ENCODE assay signal across 23 cellular contexts in the genomic region with DNA sequence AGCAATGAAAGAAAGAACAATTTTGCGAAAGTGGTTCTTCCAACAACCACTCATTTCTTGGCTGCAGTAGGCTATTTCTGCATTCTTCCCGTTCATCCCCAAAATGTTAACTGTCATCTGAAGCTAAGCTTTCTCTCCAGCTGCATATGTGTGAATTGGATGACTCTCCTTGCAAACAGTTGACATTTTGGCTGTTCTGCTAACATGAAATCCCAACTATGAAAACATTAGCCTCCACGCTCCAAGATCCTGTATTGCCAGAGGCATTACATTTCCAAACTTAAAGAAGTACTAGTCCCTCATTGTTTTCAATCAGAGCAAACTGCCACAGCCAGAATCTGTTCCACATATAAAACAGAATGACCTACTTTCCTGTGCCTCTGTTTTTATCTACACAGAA.
A peak's percentile ranks its signal among the peaks of the same experiment; 100 is the strongest.
DNase-seq lines count a peak whose midpoint lies in the region; ATAC-seq and TF ChIP-seq lines count a peak whose summit lies in the region.
"Had no signal": no experiment of that assay in that cellular context is flagged by ENCODE, and none has a peak within 500 bp of the region (broad histone marks: within the 10 kb centered on the region; RNA-seq: fewer than 3 reads in every experiment).

No MANE protein-coding gene starts in this region.

- peak overlapping the region; percentile 47 for H3K4me2 ChIP-seq in GM23248 (ENCODE audit: unreplicated experiment)
- H3K4me2 ChIP-seq: GM23338 had no signal

- H3K9me3 ChIP-seq in GM23248 (ENCODE audit: low read depth) (no peaks in the 10 kb centered on the region), tibial nerve (no peaks in the 10 kb centered on the region)
- H3K9me3 ChIP-seq: body of pancreas had no signal

- no peak for ATAC-seq in HG03442 (IDR thresholded peaks at IDR 0.05; ENCODE audit: unreplicated experiment)
- ATAC-seq: activated naive CD4-positive, alpha-beta T cell treated with anti-CD3 and anti-CD28 coated beads, Interleukin-2, amount 50 U/mL, for 72 hours; activated T-cell treated with anti-CD3 and anti-CD28 coated beads, Interleukin-2, amount 50 U/mL, for 72 hours; body of pancreas; GM23338; natural killer cell; stimulated activated naive CD8-positive, alpha-beta T cell treated with anti-CD3 and anti-CD28 coated beads, Interleukin-15, Interleukin-2, amounts not matched to agents 100 U/mL and 50 U/mL, for 24 hours had no signal

- peak overlapping the region; percentile 48 for H2AFZ ChIP-seq in GM23248
- H2AFZ ChIP-seq: GM23338 had no signal

- no peak for TF ChIP-seq EP300 in tibial nerve (IDR thresholded peaks at IDR 0.05)

- no peaks in the 10 kb centered on the region for H3K27me3 ChIP-seq in GM23248 (replicated peaks; ENCODE audit: insufficient read depth)
- no peaks in the 10 kb centered on the region for H3K27me3 ChIP-seq in tibial nerve
- H3K27me3 ChIP-seq: body of pancreas had no signal

- 0 out of 2 replicates have a peak, but pooled peaks cover 8% of the 10 kb centered on the region for H3K9me2 ChIP-seq in GM23248 (ENCODE audit: insufficient read depth)

- no peaks in the 10 kb centered on the region for H3K36me3 ChIP-seq in GM23248 (ENCODE audit: low read depth)
- H3K36me3 ChIP-seq in tibial nerve, result no peaks in the 10 kb centered on the region

- H3K4me3 ChIP-seq in GM23248, result no peak overlapping the region
- H3K4me3 ChIP-seq in tibial nerve, result no peak overlapping the region
- H3K4me3 ChIP-seq: body of pancreas, GM23338, skin epidermis had no signal

- H4K20me1 ChIP-seq in GM23248 (ENCODE audit: insufficient read depth), result no peaks in the 10 kb centered on the region

- H3K27ac ChIP-seq in GM23248, result no peak overlapping the region
- peak overlapping the region in 1 of 4 donors; percentile 50 for H3K27ac ChIP-seq in tibial nerve
- H3K27ac ChIP-seq: body of pancreas, foreskin keratinocyte had no signal

- H3K9ac ChIP-seq in GM23248, result no peak overlapping the region

- in situ Hi-C loops in GM23248 (cut with MboI), result loop anchor here (10.0 kb wide), 1 partner anchor 64 kb away; no protein-coding TSS in a partner anchor

- WGBS in GM23248 (ENCODE audit: low coverage in 1 of 2, low lambda C conversion rate in 2 of 2, missing lambda C conversion rate in 2 of 2), 2 experiments, result 6 to 10% methylated on average over 3 of the region's 3 CpGs
- 40% methylated on average over 3 of the region's 3 CpGs for WGBS in tibial nerve, 2 donors

- peak; percentile 56 for DNase-seq in GM23248
- peak; percentile 54 for DNase-seq in cerebellar cortex (ENCODE audit: low spot score)
- peak; percentile 61 for DNase-seq in inferior parietal cortex (ENCODE audit: extremely low spot score)
- DNase-seq in superior temporal gyrus (ENCODE audit: extremely low spot score), result peak; percentile 74
- no peak for DNase-seq in Kasumi-1 (lab: John Stamatoyannopoulos, UW)
- DNase-seq in NCI-H2107 treated with DMSO at 0.1 percent for 48 hours (lab: John Stamatoyannopoulos, UW; ENCODE audit: unreplicated experiment), result no peak
- DNase-seq in tibial nerve (ENCODE audit: low spot score in 2 of 2), result no peak
- DNase-seq: activated CD4-positive, CD25-positive, alpha-beta regulatory T cell treated with anti-CD3 and anti-CD28 coated beads, Interleukin-2, amount 50 U/mL, for 72 hours; activated T-cell treated with anti-CD3 and anti-CD28 coated beads, Interleukin-2, amount 50 U/mL, for 72 hours; body of pancreas; DMS79; foreskin keratinocyte; natural killer cell; NCI-H1092 treated with DMSO at 0.1 percent for 48 hours; NCI-H2081; NCI-H524; stimulated activated CD4-positive, alpha-beta T cell treated with anti-CD3 and anti-CD28 coated beads, Interleukin-4, amount 100 ng/mL, for 1 hour; stimulated activated naive CD8-positive, alpha-beta T cell treated with anti-CD3 and anti-CD28 coated beads, Interleukin-15, Interleukin-2, amounts not matched to agents 100 U/mL and 50 U/mL, for 24 hours; trophoblast cell had no signal

- TF ChIP-seq POLR2A in tibial nerve (IDR thresholded peaks at IDR 0.05), result no peak

- H3K4me1 ChIP-seq in GM23248 (ENCODE audit: insufficient read depth), result peaks cover 13% of the 10 kb centered on the region
- peaks cover 0 to 16% (median 0%) of the 10 kb centered on the region in 4 donors for H3K4me1 ChIP-seq in tibial nerve

- no peaks in the 10 kb centered on the region for H3K79me2 ChIP-seq in GM23248 (ENCODE audit: insufficient read depth)

- no peak for TF ChIP-seq CTCF in tibial nerve (IDR thresholded peaks at IDR 0.05)

- H3F3A ChIP-seq in GM23248 (ENCODE audit: insufficient read depth), result peaks cover 19% of the 10 kb centered on the region

Comparison
In these comparisons a context has a peak if more than half of its experiments do, and no peak if none do; other contexts are left out.
1. DNase-seq: peak in GM23248 (single experiment), cerebellar cortex (single experiment), inferior parietal cortex (single experiment) and superior temporal gyrus (single experiment); none in Kasumi-1 (0 of 2), NCI-H2107 treated with DMSO at 0.1 percent for 48 hours (single experiment) and tibial nerve (0 of 2).